In the genomic region with DNA sequence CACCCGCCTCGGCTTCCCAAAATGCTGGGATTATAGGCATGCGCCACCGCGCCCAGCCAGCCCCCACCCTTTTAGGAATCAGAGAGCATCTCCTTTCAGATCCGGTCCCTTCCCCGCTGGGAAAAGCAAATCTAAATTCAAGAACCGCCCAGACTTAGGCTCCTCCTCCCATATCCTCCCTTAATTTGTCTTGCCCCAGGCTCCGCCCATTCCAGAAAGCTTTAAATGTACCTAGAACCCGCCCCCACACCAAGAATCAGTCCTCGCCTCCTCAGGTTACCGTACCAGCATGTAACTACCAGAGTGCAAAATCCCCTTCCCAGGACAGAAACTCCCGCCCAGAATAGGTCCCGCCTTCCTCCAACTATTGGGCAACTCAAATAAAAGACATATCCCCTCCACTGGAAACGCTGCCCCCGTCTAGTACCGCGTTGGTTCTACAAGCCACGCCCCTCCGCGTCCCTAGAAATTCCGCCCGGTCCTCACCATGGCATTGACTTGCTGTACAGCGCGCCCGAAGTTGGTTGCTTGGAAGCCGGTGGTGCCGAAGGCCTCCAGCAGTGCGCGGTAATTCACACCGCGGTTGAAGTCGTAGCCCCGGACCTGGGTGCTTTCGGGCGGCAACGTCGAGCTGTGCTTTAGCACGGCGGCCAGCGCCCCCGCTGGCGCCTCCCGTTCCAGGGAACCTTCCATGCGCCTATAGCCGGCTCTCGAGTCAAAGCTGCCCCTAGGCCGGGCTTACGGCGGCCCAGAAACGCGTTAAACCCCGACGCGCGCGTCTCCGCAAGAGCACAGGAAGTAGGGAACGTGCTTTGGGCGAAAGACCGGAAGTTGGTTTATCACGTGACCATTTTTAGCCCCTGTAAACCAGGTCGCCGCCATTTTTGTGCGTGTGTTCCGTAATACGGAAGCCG, we compare ENCODE assay signal across 1 cellular context.
A peak's percentile ranks its signal among the peaks of the same experiment; 100 is the strongest.
TF ChIP-seq lines count a peak whose summit lies in the region.

DHPS (minus strand) TSS at position 807 of the 914 bp plus-strand sequence; CDS start at position 693, 114 bp downstream.

TF ChIP-seq in HepG2, 621 proteins besides CTCF, POLR2A, EP300 and RAD21 (continued from another document and continues in another):
- TF ChIP-seq CENPBD1 (CRISPR knock-in tag; IDR thresholded peaks at IDR 0.05; ENCODE audit: borderline replicate concordance, low read depth) (no peak), NFKBIZ (CRISPR knock-in tag; IDR thresholded peaks at IDR 0.05) (0 out of 2 replicates have a peak, but pooled peaks have one; percentile 45), KDM1A (CRISPR knock-in tag; IDR thresholded peaks at IDR 0.05) (no peak), RFX3 (CRISPR knock-in tag; IDR thresholded peaks at IDR 0.05) (no peak), ZNF160 (CRISPR knock-in tag; IDR thresholded peaks at IDR 0.05) (peak; percentile 75), KDM5B (CRISPR knock-in tag; IDR thresholded peaks at IDR 0.05; ENCODE audit: borderline replicate concordance) (peak; percentile 69; the same call in 1 of the 2 replicates), RXRA (CRISPR knock-in tag; IDR thresholded peaks at IDR 0.05) (peak; percentile 62), ZSCAN9 (CRISPR knock-in tag; IDR thresholded peaks at IDR 0.05; ENCODE audit: borderline replicate concordance) (0 out of 2 replicates have a peak, but pooled peaks have one; percentile 32), REPIN1 (CRISPR knock-in tag; IDR thresholded peaks at IDR 0.05; ENCODE audit: borderline replicate concordance, low read depth) (peak; percentile 78; the same call in 1 of the 2 replicates), YEATS2 (CRISPR knock-in tag; IDR thresholded peaks at IDR 0.05; ENCODE audit: borderline replicate concordance) (peak; percentile 81; the same call in 1 of the 2 replicates), ZNF768 (CRISPR knock-in tag; IDR thresholded peaks at IDR 0.05) (peak; percentile 67; the same call in 1 of the 2 replicates), ZNF891 (CRISPR knock-in tag; IDR thresholded peaks at IDR 0.05) (peak; percentile 79; the same call in 1 of the 2 replicates), HNF1B (CRISPR knock-in tag; IDR thresholded peaks at IDR 0.05) (peak; percentile 61), MAZ (IDR thresholded peaks at IDR 0.05; ENCODE audit: borderline replicate concordance, low read depth, low read length) (peak; percentile 40; the same call in 1 of the 2 replicates), MAZ (CRISPR knock-in tag; IDR thresholded peaks at IDR 0.05; ENCODE audit: low read depth) (peak; percentile 20; the same call in 1 of the 2 replicates), KDM5A (IDR thresholded peaks at IDR 0.05; ENCODE audit: borderline replicate concordance, low read length) (peak; percentile 92; the same call in 1 of the 2 replicates), ZFX (CRISPR knock-in tag; IDR thresholded peaks at IDR 0.05; ENCODE audit: low read depth) (peak; percentile 89), TBX2 (CRISPR knock-in tag; IDR thresholded peaks at IDR 0.05; ENCODE audit: borderline replicate concordance) (peak; percentile 80), ZNF552 (CRISPR knock-in tag; IDR thresholded peaks at IDR 0.05; ENCODE audit: borderline replicate concordance) (peak; percentile 78; the same call in 1 of the 2 replicates), ZNF777 (CRISPR knock-in tag; IDR thresholded peaks at IDR 0.05) (peak; percentile 55; the same call in 1 of the 2 replicates), SMAD1 (CRISPR knock-in tag; IDR thresholded peaks at IDR 0.05; ENCODE audit: borderline replicate concordance, low read depth) (0 out of 2 replicates have a peak, but pooled peaks have one; percentile 60), ZSCAN20 (CRISPR knock-in tag; IDR thresholded peaks at IDR 0.05; ENCODE audit: borderline replicate concordance) (no peak), ZZZ3 (CRISPR knock-in tag; IDR thresholded peaks at IDR 0.05; ENCODE audit: borderline replicate concordance) (peak; percentile 62), ZBTB20 (CRISPR knock-in tag; IDR thresholded peaks at IDR 0.05; ENCODE audit: borderline replicate concordance, low read depth) (peak; percentile 80; the same call in 1 of the 2 replicates), HCFC1 (IDR thresholded peaks at IDR 0.05; ENCODE audit: low read depth, low read length) (peak; percentile 64; the same call in 1 of the 2 replicates), POLR2AphosphoS2 (IDR thresholded peaks at IDR 0.05; ENCODE audit: low read depth, low read length) (peak; percentile 42; the same call in 1 of the 2 replicates), ZNF737 (CRISPR knock-in tag; IDR thresholded peaks at IDR 0.05; ENCODE audit: borderline replicate concordance) (peak; percentile 84; the same call in 1 of the 2 replicates), BRD4 (CRISPR knock-in tag; IDR thresholded peaks at IDR 0.05) (no peak), ZNF441 (CRISPR knock-in tag; IDR thresholded peaks at IDR 0.05; ENCODE audit: borderline replicate concordance) (no peak), ZNF136 (CRISPR knock-in tag; IDR thresholded peaks at IDR 0.05; ENCODE audit: low read depth) (peak; percentile 84; the same call in 1 of the 2 replicates), CREM (IDR thresholded peaks at IDR 0.05) (peak; percentile 83), CREM (CRISPR knock-in tag; IDR thresholded peaks at IDR 0.05) (no peak), SP5 (CRISPR knock-in tag; IDR thresholded peaks at IDR 0.05; ENCODE audit: borderline replicate concordance, low read depth) (no peak), HNRNPLL (IDR thresholded peaks at IDR 0.05; ENCODE audit: low read depth, low read length, poor library complexity, severe bottlenecking) (peak; percentile 67), MYNN (CRISPR knock-in tag; IDR thresholded peaks at IDR 0.05; ENCODE audit: low read depth) (peak; percentile 77; the same call in 1 of the 2 replicates), DNMT3B (CRISPR knock-in tag; conservative IDR thresholded peaks at IDR 0.05) (peak; percentile 84; the same call in 1 of the 2 replicates), UBTF (CRISPR knock-in tag; IDR thresholded peaks at IDR 0.05) (peak; percentile 84), GLI4 (CRISPR knock-in tag; IDR thresholded peaks at IDR 0.05; ENCODE audit: borderline replicate concordance) (no peak), ZNF430 (CRISPR knock-in tag; IDR thresholded peaks at IDR 0.05) (0 out of 2 replicates have a peak, but pooled peaks have one; percentile 56), ZBTB38 (CRISPR knock-in tag; IDR thresholded peaks at IDR 0.05) (peak; percentile 30; the same call in 1 of the 2 replicates), ZSCAN21 (CRISPR knock-in tag; IDR thresholded peaks at IDR 0.05; ENCODE audit: borderline replicate concordance) (0 out of 2 replicates have a peak, but pooled peaks have one; percentile 10), SMAD9 (CRISPR knock-in tag; IDR thresholded peaks at IDR 0.05) (no peak), ARNT2 (CRISPR knock-in tag; IDR thresholded peaks at IDR 0.05; ENCODE audit: low read depth) (peak; percentile 64; the same call in 1 of the 2 replicates), IRF9 (CRISPR knock-in tag; IDR thresholded peaks at IDR 0.05; ENCODE audit: borderline replicate concordance) (peak; percentile 63; the same call in 1 of the 2 replicates), SP2 (CRISPR knock-in tag; IDR thresholded peaks at IDR 0.05) (0 out of 2 replicates have a peak, but pooled peaks have one; percentile 62), SOX13 (IDR thresholded peaks at IDR 0.05) (peak; percentile 32; the same call in 1 of the 2 replicates), SOX13 (CRISPR knock-in tag; conservative IDR thresholded peaks at IDR 0.05 in 1 of 2, IDR thresholded peaks at IDR 0.05 in 1 of 2) (no peak; a peak in 1 of 4 replicates)
- TF ChIP-seq, protein P1, sequence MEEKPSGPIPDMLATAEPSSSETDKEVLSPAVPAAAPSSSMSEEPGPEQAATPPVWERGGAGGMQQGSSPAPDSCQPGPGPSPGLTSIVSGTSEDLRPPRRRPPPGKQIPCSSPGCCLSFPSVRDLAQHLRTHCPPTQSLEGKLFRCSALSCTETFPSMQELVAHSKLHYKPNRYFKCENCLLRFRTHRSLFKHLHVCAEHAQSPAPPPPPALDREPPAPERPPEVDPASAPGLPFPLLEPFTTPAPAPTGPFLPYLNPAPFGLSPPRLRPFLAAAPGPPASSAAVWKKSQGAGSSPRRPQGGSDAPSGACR (CRISPR knock-in tag; IDR thresholded peaks at IDR 0.05) = peak; percentile 33; the same call in 1 of the 2 replicates
- TF ChIP-seq, protein P2, sequence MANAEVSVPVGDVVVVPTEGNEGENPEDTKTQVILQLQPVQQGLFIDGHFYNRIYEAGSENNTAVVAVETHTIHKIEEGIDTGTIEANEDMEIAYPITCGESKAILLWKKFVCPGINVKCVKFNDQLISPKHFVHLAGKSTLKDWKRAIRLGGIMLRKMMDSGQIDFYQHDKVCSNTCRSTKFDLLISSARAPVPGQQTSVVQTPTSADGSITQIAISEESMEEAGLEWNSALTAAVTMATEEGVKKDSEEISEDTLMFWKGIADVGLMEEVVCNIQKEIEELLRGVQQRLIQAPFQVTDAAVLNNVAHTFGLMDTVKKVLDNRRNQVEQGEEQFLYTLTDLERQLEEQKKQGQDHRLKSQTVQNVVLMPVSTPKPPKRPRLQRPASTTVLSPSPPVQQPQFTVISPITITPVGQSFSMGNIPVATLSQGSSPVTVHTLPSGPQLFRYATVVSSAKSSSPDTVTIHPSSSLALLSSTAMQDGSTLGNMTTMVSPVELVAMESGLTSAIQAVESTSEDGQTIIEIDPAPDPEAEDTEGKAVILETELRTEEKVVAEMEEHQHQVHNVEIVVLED (CRISPR knock-in tag; IDR thresholded peaks at IDR 0.05; ENCODE audit: borderline replicate concordance) = peak; percentile 81; the same call in 1 of the 2 replicates
- TF ChIP-seq, protein P3, sequence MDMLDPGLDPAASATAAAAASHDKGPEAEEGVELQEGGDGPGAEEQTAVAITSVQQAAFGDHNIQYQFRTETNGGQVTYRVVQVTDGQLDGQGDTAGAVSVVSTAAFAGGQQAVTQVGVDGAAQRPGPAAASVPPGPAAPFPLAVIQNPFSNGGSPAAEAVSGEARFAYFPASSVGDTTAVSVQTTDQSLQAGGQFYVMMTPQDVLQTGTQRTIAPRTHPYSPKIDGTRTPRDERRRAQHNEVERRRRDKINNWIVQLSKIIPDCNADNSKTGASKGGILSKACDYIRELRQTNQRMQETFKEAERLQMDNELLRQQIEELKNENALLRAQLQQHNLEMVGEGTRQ (IDR thresholded peaks at IDR 0.05; ENCODE audit: low read depth, low read length) = peak; percentile 96
- TF ChIP-seq, protein P3 (CRISPR knock-in tag; IDR thresholded peaks at IDR 0.05; ENCODE audit: borderline replicate concordance) = peak; percentile 95; the same call in 1 of the 2 replicates
- TF ChIP-seq, protein P4, sequence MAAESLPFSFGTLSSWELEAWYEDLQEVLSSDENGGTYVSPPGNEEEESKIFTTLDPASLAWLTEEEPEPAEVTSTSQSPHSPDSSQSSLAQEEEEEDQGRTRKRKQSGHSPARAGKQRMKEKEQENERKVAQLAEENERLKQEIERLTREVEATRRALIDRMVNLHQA (CRISPR knock-in tag; IDR thresholded peaks at IDR 0.05) = no peak
- TF ChIP-seq, protein P5, sequence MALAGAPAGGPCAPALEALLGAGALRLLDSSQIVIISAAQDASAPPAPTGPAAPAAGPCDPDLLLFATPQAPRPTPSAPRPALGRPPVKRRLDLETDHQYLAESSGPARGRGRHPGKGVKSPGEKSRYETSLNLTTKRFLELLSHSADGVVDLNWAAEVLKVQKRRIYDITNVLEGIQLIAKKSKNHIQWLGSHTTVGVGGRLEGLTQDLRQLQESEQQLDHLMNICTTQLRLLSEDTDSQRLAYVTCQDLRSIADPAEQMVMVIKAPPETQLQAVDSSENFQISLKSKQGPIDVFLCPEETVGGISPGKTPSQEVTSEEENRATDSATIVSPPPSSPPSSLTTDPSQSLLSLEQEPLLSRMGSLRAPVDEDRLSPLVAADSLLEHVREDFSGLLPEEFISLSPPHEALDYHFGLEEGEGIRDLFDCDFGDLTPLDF (CRISPR knock-in tag; IDR thresholded peaks at IDR 0.05) = peak; percentile 79
